Comparison of ENCODE assay signal across 2 cellular contexts in genomic region chr3:30675774-30676173, GRCh38.
TF ChIP-seq lines count a peak whose summit lies in the region.

No MANE protein-coding gene starts in this region.

TF ChIP-seq in GM23338, 12 proteins besides CTCF, POLR2A, EP300 and RAD21:
- TF ChIP-seq ETS1 (IDR thresholded peaks at IDR 0.05) (no peak), ZNF114 (CRISPR knock-in tag; IDR thresholded peaks at IDR 0.05) (no peak)

TF ChIP-seq in SK-N-SH, 30 proteins besides CTCF, POLR2A, EP300 and RAD21:
- no peak for TF ChIP-seq ZBTB33 (IDR thresholded peaks at IDR 0.05; ENCODE audit: borderline replicate concordance, low read depth)
- no peak for TF ChIP-seq REST (IDR thresholded peaks at IDR 0.05; ENCODE audit: low read depth, low read length)
- TF ChIP-seq FOXM1 (IDR thresholded peaks at IDR 0.05; ENCODE audit: low read depth) = no peak
- TF ChIP-seq TEAD4 (IDR thresholded peaks at IDR 0.05; ENCODE audit: borderline replicate concordance, insufficient read depth) = no peak
- no peak for TF ChIP-seq CHD2 (IDR thresholded peaks at IDR 0.05; ENCODE audit: low read length, partially characterized antibody)
- TF ChIP-seq TAF1 (IDR thresholded peaks at IDR 0.05; ENCODE audit: borderline replicate concordance, low read depth, low read length) = no peak
- TF ChIP-seq ELF1 (IDR thresholded peaks at IDR 0.05) = no peak
